In the genomic region with DNA sequence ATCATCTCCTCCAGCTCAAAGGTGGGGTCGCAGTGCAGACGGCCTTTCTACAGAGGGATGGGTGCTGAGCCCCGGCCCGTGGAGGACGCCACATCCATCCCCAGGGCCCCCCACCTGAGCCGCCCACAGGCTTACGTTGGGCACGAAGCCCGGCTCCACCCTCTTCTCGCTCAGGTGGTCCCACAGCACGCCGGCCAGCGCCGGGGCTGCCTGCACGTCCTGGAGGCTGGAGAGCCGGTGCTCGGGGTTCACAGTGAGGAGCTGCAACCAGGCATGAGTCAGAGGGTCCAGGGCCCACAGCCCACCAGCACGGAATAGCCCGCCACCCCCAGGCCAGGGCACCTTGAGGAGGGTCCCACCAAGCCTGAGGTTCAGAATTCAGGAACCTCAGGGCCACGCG, we compare ENCODE assay signal across 19 cellular contexts. TPM values are rescaled to one million over a fixed set of nuclear protein-coding genes. Genes with fewer than 3 reads are reported as not detected.
DNase-seq lines count a peak whose midpoint lies in the region; ATAC-seq and TF ChIP-seq lines count a peak whose summit lies in the region.
"Had no signal": no experiment of that assay in that cellular context is flagged by ENCODE, and none has a peak within 500 bp of the region (broad histone marks: within the 10 kb centered on the region; RNA-seq: fewer than 3 reads in every experiment).

No MANE protein-coding gene starts in this region.

- H3K27me3 ChIP-seq in BLaER1 (no peaks in the 10 kb centered on the region), neuronal stem cell (ENCODE audit: control insufficient read depth in 3 of 3, insufficient read depth in 3 of 3, low read depth in 1 of 3, low read length in 3 of 3) (no peaks in the 10 kb centered on the region), H9 (ENCODE audit: insufficient read depth, low read length) (no peaks in the 10 kb centered on the region)
- H3K27me3 ChIP-seq: SJCRH30 had no signal

- H3K23me2 ChIP-seq in H9 (ENCODE audit: insufficient read length, low read depth, low read length, poor library complexity, severe bottlenecking): no peaks in the 10 kb centered on the region

- no peak overlapping the region for H4K8ac ChIP-seq in neuronal stem cell (ENCODE audit: low read depth, low read length)
- no peak overlapping the region for H4K8ac ChIP-seq in H9 (replicated peaks; ENCODE audit: insufficient read length, low read depth, low read length)

- H3K79me2 ChIP-seq in H9 (ENCODE audit: insufficient read depth, low read length): no peaks in the 10 kb centered on the region

- H2AK5ac ChIP-seq in neuronal stem cell (ENCODE audit: low read depth, low read length) (peak overlapping the region; percentile 36), H9 (ENCODE audit: insufficient read length, low read length) (no peak overlapping the region)

- H3K9me3 ChIP-seq in BLaER1: peaks cover 18% of the 10 kb centered on the region
- H3K9me3 ChIP-seq in neuronal stem cell (replicated peaks in 1 of 2; ENCODE audit: control insufficient read depth in 2 of 2, insufficient read depth in 1 of 2, low read depth in 1 of 2, low read length in 2 of 2): peaks cover 3 to 6% of the 10 kb centered on the region in 2 donors
- H3K9me3 ChIP-seq in H9 (ENCODE audit: control insufficient read depth, low read depth, low read length): no peaks in the 10 kb centered on the region
- H3K9me3 ChIP-seq: SJCRH30 had no signal

- no peaks in the 10 kb centered on the region for H4K20me1 ChIP-seq in BLaER1
- H4K20me1 ChIP-seq in H9 (ENCODE audit: control insufficient read depth, insufficient read depth, insufficient read length): no peaks in the 10 kb centered on the region

- H2BK5ac ChIP-seq in neuronal stem cell (ENCODE audit: low read length) (no peak overlapping the region), H9 (ENCODE audit: insufficient read length, low read length) (no peak overlapping the region)

- ATAC-seq in HG02885 (IDR thresholded peaks at IDR 0.05; ENCODE audit: poor library complexity, unreplicated experiment): peak; percentile 13

- peaks cover 3% of the 10 kb centered on the region for H3K9me3 Mint-ChIP-seq in dendritic cell treated with granulocyte-macrophage colony-stimulating factor and Interleukin-4, amounts not matched to agents 40 ng/mL and 50 ng/mL, for 4 days
- peaks cover 13 to 14% of the 10 kb centered on the region in 2 experiments for H3K9me3 Mint-ChIP-seq in H9

- intact Hi-C loops in dendritic cell treated with granulocyte-macrophage colony-stimulating factor and Interleukin-4, amounts not matched to agents 40 ng/mL and 50 ng/mL, for 4 days (cut with micrococcal nuclease): loop anchor here (1.0 to 10.0 kb wide), 3 partner anchors 130 to 412 kb away; no protein-coding TSS in a partner anchor

- H2BK120ac ChIP-seq in neuronal stem cell (ENCODE audit: low read depth, low read length) (no peak overlapping the region), H9 (ENCODE audit: low read depth, low read length, poor library complexity, severe bottlenecking) (no peak overlapping the region)

- H3K4me3 Mint-ChIP-seq in dendritic cell treated with granulocyte-macrophage colony-stimulating factor and Interleukin-4, amounts not matched to agents 40 ng/mL and 50 ng/mL, for 4 days: no peak overlapping the region
- no peak overlapping the region for H3K4me3 Mint-ChIP-seq in H9
- H3K4me3 Mint-ChIP-seq: CD8-positive, alpha-beta T cell had no signal

- WGBS in neuronal stem cell (ENCODE audit: extremely low coverage in 2 of 2, insufficient read length in 2 of 2, insufficient replicate concordance in 1 of 2), 2 donors: no CpG with 5 or more reads among the region's 21 CpGs
- no CpG with 5 or more reads among the region's 21 CpGs for WGBS in H9 (ENCODE audit: extremely low coverage, insufficient read length, low lambda C conversion rate)

- H2BK20ac ChIP-seq in H9 (ENCODE audit: low read depth, low read length, poor library complexity, severe bottlenecking): no peak overlapping the region

- H3K9ac ChIP-seq in BLaER1: no peak overlapping the region
- H3K9ac ChIP-seq in neuronal stem cell (ENCODE audit: low read depth, low read length, poor library complexity): no peak overlapping the region
- no peak overlapping the region for H3K9ac ChIP-seq in H9 (ENCODE audit: extremely low read depth, insufficient read length, low read length)

- H2BK15ac ChIP-seq in neuronal stem cell (ENCODE audit: low read length) (no peak overlapping the region), H9 (ENCODE audit: low read depth, low read length) (no peak overlapping the region)

- H3T11ph ChIP-seq in H9 (ENCODE audit: low read length): no peak overlapping the region

- DNase-seq in neuronal stem cell (ENCODE audit: low spot score) (no peak), H9 (no peak), NCI-H69 (lab: John Stamatoyannopoulos, UW) (no peak)
- DNase-seq in stimulated activated CD4-positive, alpha-beta T cell treated with anti-CD3 and anti-CD28 coated beads, Interleukin-15, amount 100 ng/mL, for 24 hours: no peak
- DNase-seq: NCI-H1105, NCI-H1436 treated with DMSO at 0.1 percent for 48 hours, NCI-H187 treated with DMSO at 0.1 percent for 48 hours, NCI-H345, NCI-H510A treated with DMSO at 0.1 percent for 48 hours, NCI-H774 had no signal

- peaks cover 91% of the 10 kb centered on the region for H3K36me3 Mint-ChIP-seq in dendritic cell treated with granulocyte-macrophage colony-stimulating factor and Interleukin-4, amounts not matched to agents 40 ng/mL and 50 ng/mL, for 4 days (ENCODE audit: low read depth)
- peaks cover 19 to 24% (median 19%) of the 10 kb centered on the region in 3 experiments for H3K36me3 Mint-ChIP-seq in H9 (ENCODE audit: insufficient read depth in 1 of 3, low read depth in 3 of 3)

- H3K27me3 Mint-ChIP-seq in dendritic cell treated with granulocyte-macrophage colony-stimulating factor and Interleukin-4, amounts not matched to agents 40 ng/mL and 50 ng/mL, for 4 days: no peaks in the 10 kb centered on the region
- no peaks in the 10 kb centered on the region for H3K27me3 Mint-ChIP-seq in H9 (ENCODE audit: low read depth)

- peak overlapping the region; percentile 73 for H3K23ac ChIP-seq in neuronal stem cell (ENCODE audit: low read depth, low read length, poor library complexity)
- no peak overlapping the region for H3K23ac ChIP-seq in H9 (ENCODE audit: insufficient read length, low read depth, low read length)

- H3K36me3 ChIP-seq in BLaER1 (peaks cover 4% of the 10 kb centered on the region; the same call in 1 of the 2 replicates), neuronal stem cell (replicated peaks in 1 of 2; ENCODE audit: control insufficient read depth in 2 of 2, insufficient read depth in 2 of 2, low read length in 2 of 2) (peaks cover 0 to 2% of the 10 kb centered on the region in 2 donors)
- H3K36me3 ChIP-seq: SJCRH30 had no signal

- H3K56ac ChIP-seq in H9 (ENCODE audit: insufficient read length, low read depth, low read length): no peak overlapping the region

- H3K4me1 ChIP-seq in BLaER1 (peaks cover 42% of the 10 kb centered on the region), neuronal stem cell (ENCODE audit: control insufficient read depth in 2 of 2, insufficient read depth in 1 of 2, low read depth in 1 of 2, low read length in 2 of 2) (peaks cover 0 to 5% of the 10 kb centered on the region in 2 donors), H9 (ENCODE audit: insufficient read depth, low read length) (no peaks in the 10 kb centered on the region)
- H3K4me1 ChIP-seq: SJCRH30 had no signal

- H4K91ac ChIP-seq in neuronal stem cell (ENCODE audit: low read depth, low read length, poor library complexity): peak overlapping the region; percentile 9
- no peak overlapping the region for H4K91ac ChIP-seq in H9 (ENCODE audit: insufficient read length, low read depth, low read length)

- H3K27ac Mint-ChIP-seq in dendritic cell treated with granulocyte-macrophage colony-stimulating factor and Interleukin-4, amounts not matched to agents 40 ng/mL and 50 ng/mL, for 4 days: peak overlapping the region; percentile 82
- H3K27ac Mint-ChIP-seq in H9: no peak overlapping the region
- H3K27ac Mint-ChIP-seq: CD8-positive, alpha-beta T cell had no signal

- no peak overlapping the region for H4K5ac ChIP-seq in H9 (ENCODE audit: insufficient read length, low read depth, low read length)

- H3K14ac ChIP-seq in neuronal stem cell (ENCODE audit: low read length): no peak overlapping the region
- H3K14ac ChIP-seq in H9 (ENCODE audit: insufficient read depth, low read length): no peak overlapping the region; the same call in 1 of the 2 replicates

- H3K4ac ChIP-seq in neuronal stem cell (ENCODE audit: low read length) (no peak overlapping the region), H9 (ENCODE audit: low read depth, low read length) (no peak overlapping the region)

- peak overlapping the region; percentile 75 for H2BK12ac ChIP-seq in neuronal stem cell (ENCODE audit: low read length)
- H2BK12ac ChIP-seq in H9 (ENCODE audit: insufficient read length, low read depth, low read length): no peak overlapping the region

- no peak overlapping the region for H3K27ac ChIP-seq in BLaER1
- no peak overlapping the region for H3K27ac ChIP-seq in neuronal stem cell (replicated peaks; ENCODE audit: low read length)
- H3K27ac ChIP-seq in H9 (ENCODE audit: insufficient read length, low read depth, low read length): no peak overlapping the region
- H3K27ac ChIP-seq: C4-2B, HL-60, SJCRH30 had no signal

- H3K4me1 Mint-ChIP-seq in dendritic cell treated with granulocyte-macrophage colony-stimulating factor and Interleukin-4, amounts not matched to agents 40 ng/mL and 50 ng/mL, for 4 days (ENCODE audit: low read depth): peaks cover 6% of the 10 kb centered on the region
- H3K4me1 Mint-ChIP-seq in H9: no peaks in the 10 kb centered on the region

- H3K79me1 ChIP-seq in neuronal stem cell (ENCODE audit: low read depth, low read length): peaks cover 1% of the 10 kb centered on the region
- no peaks in the 10 kb centered on the region for H3K79me1 ChIP-seq in H9 (ENCODE audit: insufficient read depth, low read depth, low read length, poor library complexity, severe bottlenecking)

- peak overlapping the region; percentile 87 for H3K18ac ChIP-seq in neuronal stem cell (ENCODE audit: low read length)
- no peak overlapping the region for H3K18ac ChIP-seq in H9 (ENCODE audit: insufficient read length, low read depth, low read length)

- H2AFZ ChIP-seq in neuronal stem cell (ENCODE audit: low read length) (peak overlapping the region; percentile 60), H9 (ENCODE audit: low read length) (no peak overlapping the region)

- TF ChIP-seq CTCF in H9 (conservative IDR thresholded peaks at IDR 0.05): no peak

- peak overlapping the region; percentile 40 for H3K4me2 ChIP-seq in BLaER1
- H3K4me2 ChIP-seq in neuronal stem cell (ENCODE audit: insufficient read depth, low read length, poor library complexity, severe bottlenecking): no peak overlapping the region
- H3K4me2 ChIP-seq in H9 (ENCODE audit: insufficient read depth, insufficient read length, low read length): no peak overlapping the region

- H3K4me3 ChIP-seq in BLaER1 (no peak overlapping the region), neuronal stem cell (ENCODE audit: low read length in 2 of 2) (no peak overlapping the region)
- H3K4me3 ChIP-seq: K562, SJCRH30 had no signal

RNA-seq across cellular contexts. Expression of gene DPYSL4, which starts 36.0 kb away (rescaled TPM):
- 27.1 TPM for polyA plus RNA-seq in neuronal stem cell (2013, experiment 1 of 2)
- 25.4 TPM for polyA plus RNA-seq in neuronal stem cell (2013, experiment 2 of 2)
- total RNA-seq in H9 (2021): 26.3 and 29.0 TPM in 2 replicates
- total RNA-seq: Calu3, K562, SJCRH30 had no signal
